In the genomic region with DNA sequence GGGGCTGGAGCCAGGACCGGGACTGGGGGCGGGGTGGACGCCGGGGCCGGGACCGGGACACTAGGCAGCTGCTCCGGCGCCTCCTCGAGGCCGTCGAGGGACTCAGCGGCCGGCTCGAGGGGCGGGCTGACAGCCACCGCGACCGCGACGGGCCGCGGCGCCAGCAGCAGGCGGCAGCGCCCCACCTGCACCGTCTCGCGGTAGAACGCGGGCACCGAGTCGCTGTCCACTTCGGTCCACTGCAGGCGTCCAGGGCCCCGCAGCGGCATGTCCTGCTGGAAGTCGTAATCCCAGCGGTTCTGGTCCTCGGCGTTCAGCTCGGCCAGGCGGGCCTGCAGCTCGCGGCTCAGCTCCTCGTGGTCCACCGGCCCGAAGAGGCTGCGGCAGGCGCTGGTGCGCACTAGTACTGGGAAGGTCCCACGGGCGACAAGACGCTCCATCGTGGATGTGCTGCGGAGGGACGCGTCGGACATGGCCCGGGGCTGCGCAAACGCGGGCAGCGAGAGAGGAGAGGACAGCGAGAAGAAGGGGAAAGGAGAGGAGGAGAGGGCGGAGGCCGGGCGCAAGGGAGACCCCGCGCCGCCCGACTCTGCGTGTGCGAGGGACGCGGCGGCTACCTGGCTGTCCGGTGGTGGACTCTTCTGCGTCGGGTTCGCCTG, we compare ENCODE assay signal across 7 cellular contexts. TPM values are rescaled to one million over a fixed set of nuclear protein-coding genes. Genes with fewer than 3 reads are reported as not detected.
DNase-seq lines count a peak whose midpoint lies in the region; ATAC-seq and TF ChIP-seq lines count a peak whose summit lies in the region.

No MANE protein-coding gene starts in this region.

- H3K27ac ChIP-seq in VCaP (peak overlapping the region; percentile 61; the same call in 1 of the 2 replicates), esophagus squamous epithelium (peak overlapping the region; percentile 74 to 90 (median 84)), muscle layer of duodenum (ENCODE audit: low read length) (no peak overlapping the region)

- intact Hi-C loops in esophagus squamous epithelium (cut with DNase I), result loop anchor here (5.0 kb wide), 1 partner anchor 458 kb away; no protein-coding TSS in a partner anchor

- DNase-seq in GM10248 (ENCODE audit: extremely low spot score) (peak; percentile 51), HT-29 (ENCODE audit: low spot score) (peak; percentile 75), esophagus squamous epithelium (lab: John Stamatoyannopoulos, UW) (no peak)

- H3K36me3 ChIP-seq in esophagus squamous epithelium, result no peaks in the 10 kb centered on the region
- H3K36me3 ChIP-seq in muscle layer of duodenum (ENCODE audit: control insufficient read depth in 1 of 2, insufficient read depth in 2 of 2, low read length in 2 of 2), result no peaks in the 10 kb centered on the region

- CTCF ChIA-PET in GM10248 (lab: Yijun Ruan, JAX), result interaction anchor here (0.8 to 21.2 kb wide), 3 partner anchors 18 to 353 kb away, joined by 3 to 528 read pairs (median 3); no protein-coding TSS in a partner anchor

- POLR2A ChIA-PET in GM10248 (lab: Yijun Ruan, JAX), result no interaction called here

- TF ChIP-seq POLR2A in esophagus squamous epithelium (IDR thresholded peaks at IDR 0.05), result no peak

- 11% methylated on average over 26 of the region's 80 CpGs; no CpG with 5 or more reads in 1 of the 2 donors for WGBS in esophagus squamous epithelium, 2 donors

- ATAC-seq in HG02852 (IDR thresholded peaks at IDR 0.05; ENCODE audit: unreplicated experiment) (no peak), HG03457 (IDR thresholded peaks at IDR 0.05; ENCODE audit: unreplicated experiment) (no peak)

- H3K27me3 ChIP-seq in esophagus squamous epithelium (peaks cover 0 to 32% (median 0%) of the 10 kb centered on the region in 4 donors), muscle layer of duodenum (ENCODE audit: low read depth, low read length) (no peaks in the 10 kb centered on the region)

- TF ChIP-seq CTCF in GM10248 (IDR thresholded peaks at IDR 0.05; ENCODE audit: control extremely low read depth, extremely low read depth, low read depth, missing control alignments), result peak; percentile 9
- peak; percentile 58 for TF ChIP-seq CTCF in VCaP (conservative IDR thresholded peaks at IDR 0.05)
- TF ChIP-seq CTCF in esophagus squamous epithelium (IDR thresholded peaks at IDR 0.05), result peak in 4 of 6 experiments; percentile 29 to 52 (median 36)

- H3K9me3 ChIP-seq in esophagus squamous epithelium (no peaks in the 10 kb centered on the region), muscle layer of duodenum (ENCODE audit: control insufficient read depth in 1 of 2, low read length in 2 of 2) (no peaks in the 10 kb centered on the region)

- H3K4me3 ChIP-seq in esophagus squamous epithelium (peak overlapping the region; percentile 60 to 91 (median 74)), muscle layer of duodenum (ENCODE audit: low read depth in 1 of 2, low read length in 2 of 2) (peak overlapping the region; percentile 61 to 88)

- peaks cover 14 to 64% (median 17%) of the 10 kb centered on the region in 3 donors for H3K4me1 ChIP-seq in esophagus squamous epithelium
- H3K4me1 ChIP-seq in muscle layer of duodenum (ENCODE audit: control insufficient read depth in 1 of 2, insufficient read depth in 2 of 2, low read length in 2 of 2), result peaks cover 0 to 31% of the 10 kb centered on the region in 2 donors

RNA-seq across cellular contexts. Expression of a gene that starts 0.4 kb away (rescaled TPM):
- 5.3 and 9.1 TPM in 2 replicates for total RNA-seq in HT-29 (2014; rRNA removed; shearing (Covaris generic))
- 10 to 100 TPM in 2 of 4 donors, 1 to 10 TPM in 2; 4.1 to 54.6 (median 20.8) TPM for total RNA-seq in esophagus squamous epithelium

RNA-seq across cellular contexts. Expression of a gene that starts 44.1 kb away (rescaled TPM):
- total RNA-seq in HT-29 (2014; rRNA removed; shearing (Covaris generic)), result 345 and 406 TPM in 2 replicates
- 10 to 100 TPM; 10.2 to 39.2 (median 22.5) TPM for total RNA-seq in esophagus squamous epithelium
